18 cellular contexts compared by ENCODE assay signal in the genomic region with DNA sequence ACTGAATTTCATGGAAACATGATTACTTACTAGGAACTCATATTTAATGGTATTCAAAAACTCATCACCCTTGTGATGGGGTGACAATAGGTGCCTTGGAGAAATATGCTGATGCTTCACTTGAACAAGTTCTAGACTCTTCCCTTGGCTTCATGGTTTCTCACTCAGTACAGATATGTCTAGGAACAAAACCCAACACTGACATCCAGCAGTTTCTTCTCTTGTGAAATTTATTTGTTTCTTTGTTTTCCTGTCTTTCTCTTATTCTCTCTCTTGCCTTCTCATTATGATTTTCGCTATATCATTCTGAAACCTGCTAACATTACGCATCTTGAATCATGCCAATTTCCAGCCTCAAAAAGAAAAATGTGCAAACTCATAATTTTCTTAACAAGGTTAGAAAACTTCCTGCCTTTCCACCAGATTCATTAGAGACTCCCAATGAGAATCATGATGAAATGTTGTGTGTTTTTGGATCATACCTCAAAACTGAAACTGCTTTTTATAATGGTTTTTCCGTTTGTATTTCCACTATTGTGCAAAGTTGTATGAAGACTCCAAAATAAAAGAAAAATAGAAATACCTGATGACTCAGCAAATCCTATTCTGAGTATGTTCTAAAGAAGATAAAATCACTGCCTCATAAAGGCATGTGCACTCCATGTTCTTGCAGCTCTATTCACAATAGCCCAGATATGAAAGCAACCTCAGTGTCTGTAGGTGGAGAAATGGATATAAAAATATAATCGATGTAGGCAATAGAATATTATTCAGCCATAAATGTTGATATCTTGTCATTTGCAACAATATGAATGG.
A peak's percentile ranks its signal among the peaks of the same experiment; 100 is the strongest.
DNase-seq lines count a peak whose midpoint lies in the region; ATAC-seq, FAIRE-seq and TF ChIP-seq lines count a peak whose summit lies in the region.
"Had no signal": no experiment of that assay in that cellular context is flagged by ENCODE, and none has a peak within 500 bp of the region (broad histone marks: within the 10 kb centered on the region; RNA-seq: fewer than 3 reads in every experiment).

No MANE protein-coding gene starts in this region.

- TF ChIP-seq POLR2A in K562 (conservative IDR thresholded peaks at IDR 0.05) = no peak

- no TSS peak for BruUV-seq in K562 (replicated peaks; lab: Mats Ljungman, UMichigan)

- H3K27me3 ChIP-seq in GM06990 (replicated peaks; ENCODE audit: control insufficient read depth, insufficient read depth, low read length) = no peaks in the 10 kb centered on the region
- no peaks in the 10 kb centered on the region for H3K27me3 ChIP-seq in K562 (ENCODE audit: control insufficient read depth in 2 of 2, insufficient read depth in 2 of 2, low read length in 2 of 2)
- H3K27me3 ChIP-seq: BLaER1 treated with 17β-estradiol and CSF1 and Interleukin-3, amounts not matched to agents 10 nM and 100 nM had no signal

- no peak overlapping the region for H3K4me3 ChIP-seq in GM06990 (replicated peaks; ENCODE audit: low read depth, low read length)
- no peak overlapping the region for H3K4me3 ChIP-seq in K562
- H3K4me3 ChIP-seq: BLaER1 treated with 17β-estradiol and CSF1 and Interleukin-3, amounts not matched to agents 10 nM and 100 nM had no signal

- WGBS in K562 (ENCODE audit: insufficient coverage, low coverage, missing lambda C conversion rate) = 0% methylated on average over 4 of the region's 4 CpGs

- no peaks in the 10 kb centered on the region for H3K9me1 ChIP-seq in K562 (ENCODE audit: control insufficient read depth, insufficient read depth, low read length)

- H3K4me1 ChIP-seq in K562 (replicated peaks in 1 of 2; ENCODE audit: control insufficient read depth in 2 of 2, insufficient read depth in 2 of 2, low read length in 2 of 2) = no peaks in the 10 kb centered on the region

- FAIRE-seq in K562 (lab: Jason Lieb, UNC) = no peak

- ATAC-seq in activated T-cell treated with anti-CD3 and anti-CD28 coated beads, Interleukin-2, amount 50 U/mL, for 4 hours = peak; percentile 30 to 77
- ATAC-seq in K562 = no peak
- ATAC-seq in GM19395 (IDR thresholded peaks at IDR 0.05; ENCODE audit: unreplicated experiment) = no peak
- no peak for ATAC-seq in GM19452 (IDR thresholded peaks at IDR 0.05; ENCODE audit: unreplicated experiment)
- ATAC-seq: CD8-positive, alpha-beta T cell had no signal

- in situ Hi-C loops in K562 (cut with MboI) = no loop called here

- H3K9me3 Mint-ChIP-seq in activated T-cell treated with anti-CD3 and anti-CD28 coated beads, Interleukin-2, amount 50 U/mL, for 4 hours = no peaks in the 10 kb centered on the region
- H3K9me3 Mint-ChIP-seq in T-helper 2 cell treated with Interferon-gamma antibody and Interleukin-4, amounts not matched to agents 5 μg/mL and 100 μg/mL, for 36 hours = no peaks in the 10 kb centered on the region
- H3K9me3 Mint-ChIP-seq: CD8-positive, alpha-beta T cell had no signal

- H3K36me3 ChIP-seq in GM06990 (ENCODE audit: control insufficient read depth, insufficient read depth, low read length) (no peaks in the 10 kb centered on the region), K562 (ENCODE audit: control insufficient read depth, insufficient read depth, low read length) (no peaks in the 10 kb centered on the region)
- H3K36me3 ChIP-seq: BLaER1 treated with 17β-estradiol and CSF1 and Interleukin-3, amounts not matched to agents 10 nM and 100 nM had no signal

- no peak for TF ChIP-seq RAD21 in K562 (CRISPR knock-in tag; conservative IDR thresholded peaks at IDR 0.05 in 1 of 2, IDR thresholded peaks at IDR 0.05 in 1 of 2)

- peaks cover 19% of the 10 kb centered on the region for H3K27me3 Mint-ChIP-seq in activated T-cell treated with anti-CD3 and anti-CD28 coated beads, Interleukin-2, amount 50 U/mL, for 4 hours (ENCODE audit: low read depth)
- H3K27me3 Mint-ChIP-seq in T-helper 2 cell treated with Interferon-gamma antibody and Interleukin-4, amounts not matched to agents 5 μg/mL and 100 μg/mL, for 36 hours (ENCODE audit: low read depth) = peaks cover 23% of the 10 kb centered on the region

- H3K27ac ChIP-seq in K562 (ENCODE audit: extremely low read depth, low read depth, low read length) = no peak overlapping the region
- H3K27ac ChIP-seq: BLaER1 treated with 17β-estradiol and CSF1 and Interleukin-3, amounts not matched to agents 10 nM and 100 nM; KMS-11 had no signal

- H3K9ac ChIP-seq in K562 (ENCODE audit: insufficient read depth in 1 of 2, low read depth in 2 of 2, low read length in 2 of 2) = no peak overlapping the region
- H3K9ac ChIP-seq: BLaER1 treated with 17β-estradiol and CSF1 and Interleukin-3, amounts not matched to agents 10 nM and 100 nM; KMS-11 had no signal

- no peaks in the 10 kb centered on the region for H3K79me2 ChIP-seq in K562 (ENCODE audit: control insufficient read depth, insufficient read depth, low read length)

- CTCF ChIA-PET in K562 (lab: Yijun Ruan, JAX; ENCODE audit: low intra/inter-chr PET ratio) = no interaction called here

- no peak for TF ChIP-seq EP300 in K562 (IDR thresholded peaks at IDR 0.05; ENCODE audit: low read length)

- DNase-seq in activated T-cell treated with anti-CD3 and anti-CD28 coated beads, Interleukin-2, amount 50 U/mL, for 4 hours = no peak
- DNase-seq in activated T-cell treated with anti-CD3 and anti-CD28 coated beads for 4 hours (no peak), GM06990 (ENCODE audit: extremely low read depth, insufficient read length) (peak; percentile 26), K562 (ENCODE audit: extremely low read depth in 1 of 4, low spot score in 3 of 4) (no peak)
- no peak for DNase-seq in T-helper 2 cell treated with Interferon-gamma antibody and Interleukin-4, amounts not matched to agents 5 μg/mL and 100 μg/mL, for 36 hours (ENCODE audit: low spot score)
- DNase-seq: Calu3; CD8-positive, alpha-beta T cell; GF-D8; NCI-H1417; NCI-H187; NCI-H2107; NCI-H510A treated with DMSO at 0.1 percent for 48 hours; NCI-H774; SHP77 had no signal

- H3K4me1 Mint-ChIP-seq in activated T-cell treated with anti-CD3 and anti-CD28 coated beads, Interleukin-2, amount 50 U/mL, for 4 hours (ENCODE audit: low read depth) = peaks cover 9% of the 10 kb centered on the region
- peaks cover 9% of the 10 kb centered on the region for H3K4me1 Mint-ChIP-seq in T-helper 2 cell treated with Interferon-gamma antibody and Interleukin-4, amounts not matched to agents 5 μg/mL and 100 μg/mL, for 36 hours (ENCODE audit: low read depth)

- H3K4me2 ChIP-seq in K562 (ENCODE audit: insufficient read depth, low read length) = no peak overlapping the region
- H3K4me2 ChIP-seq: BLaER1 treated with 17β-estradiol and CSF1 and Interleukin-3, amounts not matched to agents 10 nM and 100 nM; KMS-11 had no signal

- H4K20me1 ChIP-seq in K562 (replicated peaks; ENCODE audit: control insufficient read depth, insufficient read depth, low read length) = no peaks in the 10 kb centered on the region
- H4K20me1 ChIP-seq: BLaER1 treated with 17β-estradiol and CSF1 and Interleukin-3, amounts not matched to agents 10 nM and 100 nM had no signal

- POLR2A ChIA-PET in K562 (lab: Yijun Ruan, JAX) = no interaction called here

- TF ChIP-seq CTCF in GM06990 (IDR thresholded peaks at IDR 0.05; ENCODE audit: insufficient read depth, low read length, poor library complexity, severe bottlenecking) = no peak
- TF ChIP-seq CTCF in K562 (IDR thresholded peaks at IDR 0.05 in 2 of 3, conservative IDR thresholded peaks at IDR 0.05 in 1 of 3; ENCODE audit: insufficient read depth in 2 of 3, low read depth in 1 of 3, low read length in 3 of 3) = no peak

- no peak overlapping the region for H3K4me3 Mint-ChIP-seq in activated T-cell treated with anti-CD3 and anti-CD28 coated beads, Interleukin-2, amount 50 U/mL, for 4 hours
- no peak overlapping the region for H3K4me3 Mint-ChIP-seq in T-helper 2 cell treated with Interferon-gamma antibody and Interleukin-4, amounts not matched to agents 5 μg/mL and 100 μg/mL, for 36 hours
- H3K4me3 Mint-ChIP-seq: CD8-positive, alpha-beta T cell had no signal

- peak overlapping the region; percentile 53 for H3K27ac Mint-ChIP-seq in T-helper 2 cell treated with Interferon-gamma antibody and Interleukin-4, amounts not matched to agents 5 μg/mL and 100 μg/mL, for 36 hours
- H3K27ac Mint-ChIP-seq: CD8-positive, alpha-beta T cell had no signal

- H3K9me3 ChIP-seq in K562 (replicated peaks; ENCODE audit: control insufficient read depth, insufficient read depth, low read depth, low read length) = no peaks in the 10 kb centered on the region

- no peak overlapping the region for H2AFZ ChIP-seq in K562 (ENCODE audit: low read depth, low read length)

- intact Hi-C loops in K562 (cut with micrococcal nuclease) = no loop called here

- H3K36me3 Mint-ChIP-seq in activated T-cell treated with anti-CD3 and anti-CD28 coated beads, Interleukin-2, amount 50 U/mL, for 4 hours (ENCODE audit: insufficient read depth) = no peaks in the 10 kb centered on the region
- no peaks in the 10 kb centered on the region for H3K36me3 Mint-ChIP-seq in T-helper 2 cell treated with Interferon-gamma antibody and Interleukin-4, amounts not matched to agents 5 μg/mL and 100 μg/mL, for 36 hours (ENCODE audit: low read depth)
- H3K36me3 Mint-ChIP-seq: CD8-positive, alpha-beta T cell had no signal

TF ChIP-seq in K562, 482 proteins besides CTCF, POLR2A, EP300 and RAD21 (continues in another document):
- TF ChIP-seq ZNF174 (CRISPR knock-in tag; IDR thresholded peaks at IDR 0.05) (no peak), MAFG (tag; conservative IDR thresholded peaks at IDR 0.05) (0 out of 2 replicates have a peak, but pooled peaks have one; percentile 11), PKNOX1 (IDR thresholded peaks at IDR 0.05) (no peak), ZNF431 (CRISPR knock-in tag; IDR thresholded peaks at IDR 0.05) (no peak), ZNF316 (IDR thresholded peaks at IDR 0.05) (0 out of 2 replicates have a peak, but pooled peaks have one; percentile 12), C11orf30 (IDR thresholded peaks at IDR 0.05; ENCODE audit: low read depth) (peak; percentile 9; the same call in 1 of the 2 replicates), NR1H2 (CRISPR knock-in tag; IDR thresholded peaks at IDR 0.05) (no peak), MAFF (IDR thresholded peaks at IDR 0.05; ENCODE audit: low read length) (peak; percentile 95), POLR3G (IDR thresholded peaks at IDR 0.05; ENCODE audit: extremely low read depth, insufficient read length, insufficient replicate concordance) (no peak)

Comparison
In these comparisons a context has a peak if more than half of its experiments do, and no peak if none do; other contexts are left out.
1. ATAC-seq: peak in activated T-cell treated with anti-CD3 and anti-CD28 coated beads, Interleukin-2, amount 50 U/mL, for 4 hours (2 of 2); none in K562 (single experiment), GM19395 (single experiment) and GM19452 (single experiment).